In genomic region chr6:90478789-90479602, GRCh38 we compare ENCODE assay signal across 1 cellular context.
TF ChIP-seq lines count a peak whose summit lies in the region.

No MANE protein-coding gene starts in this region.

TF ChIP-seq in GM12878, 131 proteins besides CTCF, POLR2A, EP300 and RAD21 (continued from another document and continues in another):
- TF ChIP-seq ETV6 (conservative IDR thresholded peaks at IDR 0.05 in 1 of 2, IDR thresholded peaks at IDR 0.05 in 1 of 2; ENCODE audit: borderline replicate concordance in 1 of 2, low read depth in 1 of 2) (no peak), POLR2AphosphoS2 (IDR thresholded peaks at IDR 0.05; ENCODE audit: low read depth, low read length) (no peak), ASH2L (IDR thresholded peaks at IDR 0.05; ENCODE audit: borderline replicate concordance, low read depth) (no peak), MYB (IDR thresholded peaks at IDR 0.05; ENCODE audit: borderline replicate concordance, low read depth, low read length) (no peak), SMARCA5 (IDR thresholded peaks at IDR 0.05) (0 out of 2 replicates have a peak, but pooled peaks have one; percentile 32), NFIC (IDR thresholded peaks at IDR 0.05; ENCODE audit: low read depth, low read length) (no peak), PAX5 (IDR thresholded peaks at IDR 0.05; ENCODE audit: borderline replicate concordance, low read depth, low read length) (no peak), IKZF2 (IDR thresholded peaks at IDR 0.05) (0 out of 4 replicates have a peak, but pooled peaks of 1 of the 2 experiments have one; percentile 13), NFYA (IDR thresholded peaks at IDR 0.05; ENCODE audit: borderline replicate concordance, low read depth, low read length) (no peak), POU2F2 (IDR thresholded peaks at IDR 0.05; ENCODE audit: borderline replicate concordance, low read depth, low read length) (no peak), JUND (IDR thresholded peaks at IDR 0.05; ENCODE audit: low read depth, low read length) (no peak), HSF1 (IDR thresholded peaks at IDR 0.05; ENCODE audit: low read depth, low read length) (no peak), POLR2AphosphoS5 (IDR thresholded peaks at IDR 0.05; ENCODE audit: low read length) (no peak), LARP7 (IDR thresholded peaks at IDR 0.05) (no peak), NRF1 (conservative IDR thresholded peaks at IDR 0.05; ENCODE audit: low read depth, low read length) (no peak), BRCA1 (IDR thresholded peaks at IDR 0.05; ENCODE audit: low read depth, low read length) (no peak), FOXM1 (IDR thresholded peaks at IDR 0.05; ENCODE audit: low read depth, low read length) (0 out of 2 replicates have a peak, but pooled peaks have one; percentile 44), YY1 (IDR thresholded peaks at IDR 0.05; ENCODE audit: low read depth, low read length) (peak; percentile 50; the same call in 1 of the 2 replicates), NKRF (conservative IDR thresholded peaks at IDR 0.05) (no peak), SP1 (IDR thresholded peaks at IDR 0.05; ENCODE audit: low read depth, low read length) (no peak), MAX (IDR thresholded peaks at IDR 0.05; ENCODE audit: low read depth, low read length) (no peak), EZH2 (IDR thresholded peaks at IDR 0.05; ENCODE audit: borderline replicate concordance, control insufficient read depth, low read depth, low read length) (no peak), IRF5 (IDR thresholded peaks at IDR 0.05; ENCODE audit: borderline replicate concordance) (no peak), SMC3 (IDR thresholded peaks at IDR 0.05; ENCODE audit: borderline replicate concordance, low read length) (peak; percentile 95), RBBP5 (conservative IDR thresholded peaks at IDR 0.05) (no peak), ESRRA (IDR thresholded peaks at IDR 0.05; ENCODE audit: low read length) (no peak), NR2C1 (IDR thresholded peaks at IDR 0.05) (no peak), RUNX3 (IDR thresholded peaks at IDR 0.05; ENCODE audit: low read length) (0 out of 2 replicates have a peak, but pooled peaks have one; percentile 11), HDAC2 (IDR thresholded peaks at IDR 0.05) (no peak), ZBTB33 (IDR thresholded peaks at IDR 0.05) (no peak), ATF7 (IDR thresholded peaks at IDR 0.05; ENCODE audit: low read depth) (no peak), CBX3 (IDR thresholded peaks at IDR 0.05; ENCODE audit: borderline replicate concordance, low read depth) (no peak), SKIL (IDR thresholded peaks at IDR 0.05; ENCODE audit: low read depth, poor library complexity, severe bottlenecking) (peak; percentile 26), USF2 (IDR thresholded peaks at IDR 0.05; ENCODE audit: borderline replicate concordance, low read depth, low read length) (no peak), EED (IDR thresholded peaks at IDR 0.05; ENCODE audit: low read depth) (no peak), CHD4 (IDR thresholded peaks at IDR 0.05) (no peak), MXI1 (IDR thresholded peaks at IDR 0.05; ENCODE audit: low read depth, low read length) (no peak), PRDM15 (CRISPR knock-in tag; IDR thresholded peaks at IDR 0.05) (no peak), GATAD2B (conservative IDR thresholded peaks at IDR 0.05; ENCODE audit: low read depth) (no peak), KLF5 (IDR thresholded peaks at IDR 0.05; ENCODE audit: partially characterized antibody) (no peak), CBFB (IDR thresholded peaks at IDR 0.05; ENCODE audit: low read depth) (no peak), YBX1 (IDR thresholded peaks at IDR 0.05) (no peak), CEBPZ (IDR thresholded peaks at IDR 0.05; ENCODE audit: low read depth, low read length) (no peak), PML (IDR thresholded peaks at IDR 0.05; ENCODE audit: low read length) (no peak), USF1 (IDR thresholded peaks at IDR 0.05; ENCODE audit: borderline replicate concordance, extremely low read length, insufficient read depth, low read depth, low read length) (no peak), PAX8 (IDR thresholded peaks at IDR 0.05) (no peak)
